9 cellular contexts compared by ENCODE assay signal in the genomic region with DNA sequence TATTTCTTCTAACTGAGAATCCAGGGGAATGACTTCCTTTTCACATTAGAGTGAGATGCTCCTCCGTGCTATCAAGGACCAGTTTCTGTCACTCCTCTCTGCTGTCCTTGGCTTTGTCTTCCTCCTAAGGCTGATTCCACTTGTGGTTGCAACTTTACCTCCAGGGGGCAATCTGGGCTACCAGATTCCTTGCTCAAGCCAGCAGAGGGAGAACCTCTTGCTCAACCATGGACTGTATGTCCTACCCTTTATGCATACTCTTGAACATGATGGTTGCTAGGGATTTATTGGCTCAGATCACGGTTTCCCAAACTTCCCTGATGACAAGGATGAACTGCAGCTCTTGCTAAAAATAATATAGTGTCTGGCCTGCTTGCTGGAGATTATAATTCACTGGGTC. TPM values are rescaled to one million over a fixed set of nuclear protein-coding genes. Genes with fewer than 3 reads are reported as not detected.
DNase-seq lines count a peak whose midpoint lies in the region; ATAC-seq and TF ChIP-seq lines count a peak whose summit lies in the region.
"Had no signal": no experiment of that assay in that cellular context is flagged by ENCODE, and none has a peak within 500 bp of the region (broad histone marks: within the 10 kb centered on the region; RNA-seq: fewer than 3 reads in every experiment).

No MANE protein-coding gene starts in this region.

- H3K27me3 Mint-ChIP-seq in Calu3 (ENCODE audit: unreplicated experiment), result no peaks in the 10 kb centered on the region

- CTCF ChIA-PET in Calu3 (lab: Charles Lee), result no interaction called here

- no peaks in the 10 kb centered on the region for H3K9me3 ChIP-seq in gastrocnemius medialis
- H3K9me3 ChIP-seq: neutrophil had no signal

- no peak overlapping the region for H3K4me3 Mint-ChIP-seq in Calu3 (ENCODE audit: low read depth, unreplicated experiment)

- no peak overlapping the region for H3K4me3 ChIP-seq in gastrocnemius medialis

- H3K9me3 Mint-ChIP-seq in Calu3 (ENCODE audit: low read depth, unreplicated experiment), result no peaks in the 10 kb centered on the region

- H3K36me3 ChIP-seq in gastrocnemius medialis, result peaks cover 0 to 20% of the 10 kb centered on the region in 2 donors

- peak; percentile 92 to 93 for ATAC-seq in gastrocnemius medialis
- ATAC-seq in GM21367 (IDR thresholded peaks at IDR 0.05; ENCODE audit: unreplicated experiment), result no peak

- TF ChIP-seq CTCF in Calu3 (IDR thresholded peaks at IDR 0.05; ENCODE audit: unreplicated experiment) (peak; percentile 59), gastrocnemius medialis (IDR thresholded peaks at IDR 0.05 in 4 of 5, conservative IDR thresholded peaks at IDR 0.05 in 1 of 5) (peak; percentile 15 to 58 (median 29)), GM13976 (IDR thresholded peaks at IDR 0.05; ENCODE audit: borderline replicate concordance, control extremely low read depth, extremely low read depth, insufficient read depth, missing control alignments) (no peak)

- no peaks in the 10 kb centered on the region for H3K36me3 Mint-ChIP-seq in Calu3 (ENCODE audit: insufficient read depth, unreplicated experiment)

- in situ Hi-C loops in gastrocnemius medialis (cut with MboI; ENCODE audit: low sequenced_read_pairs in 4 of 4) (no loop called here), GM13976 (cut with MboI; ENCODE audit: low sequenced_read_pairs, unreplicated experiment) (no loop called here)

- no peak overlapping the region for H3K27ac Mint-ChIP-seq in Calu3 (ENCODE audit: unreplicated experiment)

- peaks cover 8% of the 10 kb centered on the region for H3K4me1 Mint-ChIP-seq in Calu3 (ENCODE audit: low read depth, unreplicated experiment)

- TF ChIP-seq POLR2A in gastrocnemius medialis (IDR thresholded peaks at IDR 0.05), result no peak

- H3K4me1 ChIP-seq in gastrocnemius medialis, result peaks cover 16 to 25% of the 10 kb centered on the region in 2 donors

- DNase-seq in Calu3 (peak; percentile 52), HS-27A (ENCODE audit: low read depth) (peak; percentile 55), RPMI8226 (peak; percentile 62), fibroblast of the conjunctiva (ENCODE audit: low read depth) (peak; percentile 43), gastrocnemius medialis (peak; percentile 62 to 80), KG1 (lab: John Stamatoyannopoulos, UW) (no peak), GM13976 (ENCODE audit: low spot score) (no peak)

- no peaks in the 10 kb centered on the region for H3K27me3 ChIP-seq in gastrocnemius medialis
- H3K27me3 ChIP-seq: neutrophil had no signal

- H3K27ac ChIP-seq in gastrocnemius medialis, result peak overlapping the region; percentile 48 to 71 (median 50)
- H3K27ac ChIP-seq: neutrophil had no signal

- BruUV-seq in Calu3 (replicated peaks; lab: Mats Ljungman, UMichigan), result no TSS peak

- intact Hi-C loops in Calu3 (cut with micrococcal nuclease; ENCODE audit: unreplicated experiment), result no loop called here
- intact Hi-C loops in gastrocnemius medialis (cut with DNase I; ENCODE audit: low total_unique reads), result no loop called here

RNA-seq across cellular contexts. Expression of gene NNT, which starts 24.0 kb away (rescaled TPM):
- total RNA-seq in Calu3 (2022) (61.7 and 72.4 TPM in 2 replicates), gastrocnemius medialis (100 to 1,000 TPM in 3 of 4 donors, 10 to 100 TPM in 1; 90.3 to 149 (median 127) TPM)

Comparison
In these comparisons a context has a peak if more than half of its experiments do, and no peak if none do; other contexts are left out.
1. DNase-seq: peak in Calu3 (single experiment), HS-27A (single experiment), RPMI8226 (single experiment), fibroblast of the conjunctiva (single experiment) and gastrocnemius medialis (2 of 2); none in KG1 (single experiment) and GM13976 (single experiment).